In the genomic region with DNA sequence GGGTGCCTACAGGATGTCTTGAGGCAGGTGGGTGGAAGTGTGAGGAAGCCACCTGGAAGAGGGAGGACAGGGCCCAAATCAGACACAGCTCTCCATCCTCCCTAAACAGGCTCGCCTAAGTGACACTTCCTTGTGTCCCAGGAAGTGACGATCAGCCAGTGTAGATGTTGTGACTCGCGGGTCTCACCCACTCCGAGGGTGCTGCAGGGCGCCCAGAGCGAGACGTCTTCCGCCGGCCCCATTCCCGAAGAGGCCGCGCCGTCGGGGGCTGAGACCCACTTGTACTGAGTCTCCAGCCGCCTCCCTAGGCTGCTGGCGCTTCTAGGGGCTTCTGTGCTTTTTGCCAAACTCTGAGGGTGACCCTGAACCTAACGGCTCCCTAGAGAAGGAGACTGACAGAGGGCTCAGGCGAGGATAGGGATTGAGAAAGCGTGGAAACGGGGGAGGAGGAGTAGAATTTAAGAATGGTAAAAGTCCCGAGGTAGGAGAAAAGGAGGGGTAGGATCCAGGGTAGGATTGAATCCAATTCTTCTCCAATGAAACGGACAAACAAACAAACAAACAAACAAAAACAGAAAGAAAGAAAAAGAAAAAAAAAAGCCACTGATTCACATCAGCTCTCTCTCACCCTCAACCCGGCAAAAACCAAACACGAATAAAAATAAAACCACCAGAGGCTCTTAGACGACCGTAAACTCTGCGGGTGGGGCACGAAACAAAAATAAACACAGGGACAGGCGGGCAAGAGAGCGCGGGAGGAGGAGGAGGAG, we compare ENCODE assay signal across 1 cellular context.
TF ChIP-seq lines count a peak whose summit lies in the region.

No MANE protein-coding gene starts in this region.

TF ChIP-seq in HEK293, 187 proteins besides CTCF, POLR2A, EP300 and RAD21 (continued from another document and continues in another):
- TF ChIP-seq PRDM4 (tag by site-specific recombination; IDR thresholded peaks at IDR 0.05) (peak; percentile 60; the same call in 1 of the 2 replicates), ZNF529 (tag by site-specific recombination; IDR thresholded peaks at IDR 0.05; ENCODE audit: insufficient replicate concordance) (no peak), ZEB2 (tag by site-specific recombination; IDR thresholded peaks at IDR 0.05) (peak; percentile 88), ZNF335 (tag by site-specific recombination; conservative IDR thresholded peaks at IDR 0.05) (peak; percentile 94), MYNN (tag by site-specific recombination; IDR thresholded peaks at IDR 0.05; ENCODE audit: borderline replicate concordance) (0 out of 2 replicates have a peak, but pooled peaks have one; percentile 52), ZNF184 (tag by site-specific recombination; IDR thresholded peaks at IDR 0.05) (no peak), YY2 (tag by site-specific recombination; IDR thresholded peaks at IDR 0.05) (no peak), TCF7L2 (IDR thresholded peaks at IDR 0.05; ENCODE audit: borderline replicate concordance, low read depth, low read length) (0 out of 2 replicates have a peak, but pooled peaks have one; percentile 29), PRDM1 (tag by site-specific recombination; IDR thresholded peaks at IDR 0.05) (peak; percentile 62), YY1 (tag by site-specific recombination; IDR thresholded peaks at IDR 0.05) (no peak), ZNF664 (tag by site-specific recombination; IDR thresholded peaks at IDR 0.05) (peak; percentile 60; the same call in 1 of the 2 replicates), MZF1 (tag by site-specific recombination; IDR thresholded peaks at IDR 0.05; ENCODE audit: borderline replicate concordance) (no peak; the same call in 1 of the 2 replicates), ATF2 (tag by site-specific recombination; IDR thresholded peaks at IDR 0.05; ENCODE audit: low read depth) (0 out of 2 replicates have a peak, but pooled peaks have one; percentile 9), ZNF24 (tag by site-specific recombination; IDR thresholded peaks at IDR 0.05) (peak; percentile 81), TRIM28 (IDR thresholded peaks at IDR 0.05; ENCODE audit: borderline replicate concordance, low read length) (no peak), ZNF174 (tag by site-specific recombination; IDR thresholded peaks at IDR 0.05) (no peak), ZFP3 (tag by site-specific recombination; IDR thresholded peaks at IDR 0.05; ENCODE audit: low read depth) (peak; percentile 69), ZNF530 (tag by site-specific recombination; IDR thresholded peaks at IDR 0.05; ENCODE audit: low read depth) (no peak), ZNF785 (tag by site-specific recombination; IDR thresholded peaks at IDR 0.05) (no peak), PBX3 (CRISPR knock-in tag; IDR thresholded peaks at IDR 0.05) (no peak), ZNF792 (tag by site-specific recombination; IDR thresholded peaks at IDR 0.05) (0 out of 2 replicates have a peak, but pooled peaks have one; percentile 67), OVOL3 (tag by site-specific recombination; IDR thresholded peaks at IDR 0.05) (0 out of 2 replicates have a peak, but pooled peaks have one; percentile 15), ZBTB11 (tag by site-specific recombination; conservative IDR thresholded peaks at IDR 0.05; ENCODE audit: low read depth) (peak; percentile 43), ZNF391 (tag by site-specific recombination; IDR thresholded peaks at IDR 0.05; ENCODE audit: borderline replicate concordance, low read depth) (peak; percentile 76; the same call in 1 of the 2 replicates), ZNF423 (tag by site-specific recombination; IDR thresholded peaks at IDR 0.05) (peak; percentile 74), ZNF692 (tag by site-specific recombination; IDR thresholded peaks at IDR 0.05) (peak; percentile 35), ZNF600 (tag by site-specific recombination; IDR thresholded peaks at IDR 0.05) (peak; percentile 40; the same call in 1 of the 2 replicates), ZBTB20 (tag by site-specific recombination; IDR thresholded peaks at IDR 0.05) (peak; percentile 58), FEZF1 (tag by site-specific recombination; IDR thresholded peaks at IDR 0.05) (peak; percentile 97), ZFP69B (tag by site-specific recombination; IDR thresholded peaks at IDR 0.05) (peak; percentile 68), ZNF280D (tag by site-specific recombination; IDR thresholded peaks at IDR 0.05) (no peak), ZNF76 (tag by site-specific recombination; IDR thresholded peaks at IDR 0.05; ENCODE audit: borderline replicate concordance, low read depth) (peak; percentile 56; the same call in 1 of the 2 replicates), HOXD13 (CRISPR knock-in tag; IDR thresholded peaks at IDR 0.05; ENCODE audit: borderline replicate concordance) (peak; percentile 66; the same call in 1 of the 2 replicates), ZNF621 (tag by site-specific recombination; IDR thresholded peaks at IDR 0.05) (no peak), ZNF324 (tag by site-specific recombination; IDR thresholded peaks at IDR 0.05) (peak; percentile 87)
- TF ChIP-seq, protein P1, sequence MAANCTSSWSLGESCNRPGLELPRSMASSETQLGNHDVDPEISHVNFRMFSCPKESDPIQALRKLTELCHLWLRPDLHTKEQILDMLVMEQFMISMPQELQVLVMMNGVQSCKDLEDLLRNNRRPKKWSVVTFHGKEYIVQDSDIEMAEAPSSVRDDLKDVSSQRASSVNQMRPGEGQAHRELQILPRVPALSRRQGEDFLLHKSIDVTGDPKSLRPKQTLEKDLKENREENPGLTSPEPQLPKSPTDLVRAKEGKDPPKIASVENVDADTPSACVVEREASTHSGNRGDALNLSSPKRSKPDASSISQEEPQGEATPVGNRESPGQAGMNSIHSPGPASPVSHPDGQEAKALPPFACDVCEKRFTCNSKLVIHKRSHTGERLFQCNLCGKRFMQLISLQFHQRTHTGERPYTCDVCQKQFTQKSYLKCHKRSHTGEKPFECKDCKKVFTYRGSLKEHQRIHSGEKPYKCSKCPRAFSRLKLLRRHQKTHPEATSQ (tag by site-specific recombination; IDR thresholded peaks at IDR 0.05), result 0 out of 2 replicates have a peak, but pooled peaks have one; percentile 55
- TF ChIP-seq, protein P2, sequence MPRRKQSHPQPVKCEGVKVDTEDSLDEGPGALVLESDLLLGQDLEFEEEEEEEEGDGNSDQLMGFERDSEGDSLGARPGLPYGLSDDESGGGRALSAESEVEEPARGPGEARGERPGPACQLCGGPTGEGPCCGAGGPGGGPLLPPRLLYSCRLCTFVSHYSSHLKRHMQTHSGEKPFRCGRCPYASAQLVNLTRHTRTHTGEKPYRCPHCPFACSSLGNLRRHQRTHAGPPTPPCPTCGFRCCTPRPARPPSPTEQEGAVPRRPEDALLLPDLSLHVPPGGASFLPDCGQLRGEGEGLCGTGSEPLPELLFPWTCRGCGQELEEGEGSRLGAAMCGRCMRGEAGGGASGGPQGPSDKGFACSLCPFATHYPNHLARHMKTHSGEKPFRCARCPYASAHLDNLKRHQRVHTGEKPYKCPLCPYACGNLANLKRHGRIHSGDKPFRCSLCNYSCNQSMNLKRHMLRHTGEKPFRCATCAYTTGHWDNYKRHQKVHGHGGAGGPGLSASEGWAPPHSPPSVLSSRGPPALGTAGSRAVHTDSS (tag by site-specific recombination; IDR thresholded peaks at IDR 0.05), result peak; percentile 95
- TF ChIP-seq, protein P3, sequence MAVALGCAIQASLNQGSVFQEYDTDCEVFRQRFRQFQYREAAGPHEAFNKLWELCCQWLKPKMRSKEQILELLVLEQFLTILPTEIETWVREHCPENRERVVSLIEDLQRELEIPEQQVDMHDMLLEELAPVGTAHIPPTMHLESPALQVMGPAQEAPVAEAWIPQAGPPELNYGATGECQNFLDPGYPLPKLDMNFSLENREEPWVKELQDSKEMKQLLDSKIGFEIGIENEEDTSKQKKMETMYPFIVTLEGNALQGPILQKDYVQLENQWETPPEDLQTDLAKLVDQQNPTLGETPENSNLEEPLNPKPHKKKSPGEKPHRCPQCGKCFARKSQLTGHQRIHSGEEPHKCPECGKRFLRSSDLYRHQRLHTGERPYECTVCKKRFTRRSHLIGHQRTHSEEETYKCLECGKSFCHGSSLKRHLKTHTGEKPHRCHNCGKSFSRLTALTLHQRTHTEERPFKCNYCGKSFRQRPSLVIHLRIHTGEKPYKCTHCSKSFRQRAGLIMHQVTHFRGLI (tag by site-specific recombination; IDR thresholded peaks at IDR 0.05), result no peak; the same call in 1 of the 2 replicates
